Comparison of ENCODE assay signal across 7 cellular contexts in genomic region chr3:127546970-127547733, GRCh38. TPM values are rescaled to one million over a fixed set of nuclear protein-coding genes. Genes with fewer than 3 reads are reported as not detected.
DNase-seq lines count a peak whose midpoint lies in the region; ATAC-seq and TF ChIP-seq lines count a peak whose summit lies in the region.

No MANE protein-coding gene starts in this region.

- peaks cover 6% of the 10 kb centered on the region for H3K4me1 Mint-ChIP-seq in MCF 10A (ENCODE audit: insufficient read depth, unreplicated experiment)

- H3K9ac ChIP-seq in stomach smooth muscle (ENCODE audit: low read length in 2 of 2), result peak overlapping the region; percentile 13 to 33

- peak overlapping the region; percentile 23 for H3K27ac ChIP-seq in layer of hippocampus (ENCODE audit: low read depth, low read length)
- H3K27ac ChIP-seq in stomach smooth muscle (ENCODE audit: low read length), result no peak overlapping the region

- CTCF ChIA-PET in MCF 10A (lab: Yijun Ruan, JAX), result interaction anchor here (0.5 to 6.8 kb wide), 25 partner anchors 10 to 1413 kb away, joined by 3 to 63 read pairs (median 4); partner anchors contain the start of gene CHST13

- TF ChIP-seq CTCF in MCF 10A (IDR thresholded peaks at IDR 0.05; ENCODE audit: unreplicated experiment), result no peak

- no peak for ATAC-seq in HG02852 (IDR thresholded peaks at IDR 0.05; ENCODE audit: unreplicated experiment)

- H3K27ac Mint-ChIP-seq in MCF 10A (ENCODE audit: low read depth, unreplicated experiment), result no peak overlapping the region

- no peaks in the 10 kb centered on the region for H3K27me3 Mint-ChIP-seq in MCF 10A (ENCODE audit: insufficient read depth, unreplicated experiment)

- H3K36me3 ChIP-seq in stomach smooth muscle (ENCODE audit: control insufficient read depth in 2 of 2, insufficient read depth in 2 of 2, low read length in 2 of 2), result no peaks in the 10 kb centered on the region

- peaks cover 4% of the 10 kb centered on the region for H3K36me3 Mint-ChIP-seq in MCF 10A (ENCODE audit: insufficient read depth, unreplicated experiment)

- H3K27me3 ChIP-seq in layer of hippocampus (ENCODE audit: control insufficient read depth, insufficient read depth, low read length) (no peaks in the 10 kb centered on the region), stomach smooth muscle (ENCODE audit: control insufficient read depth in 1 of 2, insufficient read depth in 2 of 2, low read length in 2 of 2) (no peaks in the 10 kb centered on the region)

- H3K9me3 Mint-ChIP-seq in MCF 10A (ENCODE audit: unreplicated experiment), result no peaks in the 10 kb centered on the region

- no peak for DNase-seq in Jurkat, Clone E6-1 (ENCODE audit: low read depth, low spot score)
- DNase-seq in MCF 10A (ENCODE audit: unreplicated experiment), result no peak
- no peak for DNase-seq in NCI-H146 treated with DMSO at 0.1 percent for 48 hours (lab: John Stamatoyannopoulos, UW; ENCODE audit: unreplicated experiment)
- DNase-seq in cerebellar nuclear complex (lab: John Stamatoyannopoulos, UW), result no peak

- no peaks in the 10 kb centered on the region for H3K9me3 ChIP-seq in stomach smooth muscle (ENCODE audit: control insufficient read depth in 2 of 2, low read length in 2 of 2)

- no TSS peak for BruUV-seq in MCF 10A (replicated peaks; lab: Mats Ljungman, UMichigan)

- H3K4me1 ChIP-seq in stomach smooth muscle (ENCODE audit: control insufficient read depth, insufficient read depth, low read length), result peaks cover 19% of the 10 kb centered on the region

- intact Hi-C loops in MCF 10A (cut with micrococcal nuclease), result loop anchor here (5.0 to 10.0 kb wide), 2 partner anchors 292 to 565 kb away; partner anchors contain the start of gene PLXNA1

- POLR2A ChIA-PET in MCF 10A (lab: Yijun Ruan, JAX), result interaction anchor here (0.5 to 1.0 kb wide), 2 partner anchors 333 to 1028 kb away, joined by 3 read pairs; no protein-coding TSS in a partner anchor

- H3K4me3 ChIP-seq in Jurkat, Clone E6-1 (ENCODE audit: low read length), result peak overlapping the region; percentile 21
- peak overlapping the region; percentile 51 to 76 for H3K4me3 ChIP-seq in stomach smooth muscle (ENCODE audit: low read length in 2 of 2)

- H3K4me3 Mint-ChIP-seq in MCF 10A (ENCODE audit: unreplicated experiment), result peak overlapping the region; percentile 82

RNA-seq across cellular contexts. Expression of gene TPRA1, which starts 43.4 kb away (rescaled TPM):
- 35.2 TPM for polyA plus RNA-seq in Jurkat, Clone E6-1 (2012; ENCODE audit: insufficient read depth, insufficient read length)
- 47.0 and 57.2 TPM in 2 replicates for total RNA-seq in MCF 10A (2022)

RNA-seq across cellular contexts. Expression of gene MCM2, which starts 51.1 kb away (rescaled TPM):
- 153 TPM for polyA plus RNA-seq in Jurkat, Clone E6-1 (2012; ENCODE audit: insufficient read depth, insufficient read length)
- total RNA-seq in MCF 10A (2022), result 12.5 and 17.5 TPM in 2 replicates
